ENCODE assay signal across 8 cellular contexts in the genomic region with DNA sequence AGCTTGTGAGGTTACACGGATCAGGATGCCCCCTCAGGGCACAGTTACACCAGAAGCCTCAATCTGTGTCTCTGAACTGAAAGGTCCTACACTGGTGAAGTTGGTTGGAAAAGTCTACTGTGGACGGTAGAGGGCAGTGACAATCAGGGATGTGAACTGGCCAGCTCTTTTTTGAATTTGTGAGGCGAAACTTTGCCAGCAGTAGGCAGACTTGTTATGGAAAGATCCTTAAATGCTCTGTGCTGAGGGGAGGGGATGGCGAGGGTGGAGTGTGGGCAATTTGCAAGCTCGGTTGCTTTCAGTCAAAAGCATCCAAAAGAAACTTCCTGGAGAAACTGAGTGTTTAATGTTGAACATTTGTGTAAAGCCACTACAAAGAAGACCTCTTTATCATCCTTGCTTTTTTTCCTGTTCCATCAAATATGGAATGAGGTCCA.
DNase-seq lines count a peak whose midpoint lies in the region; ATAC-seq, FAIRE-seq and TF ChIP-seq lines count a peak whose summit lies in the region.

No MANE protein-coding gene starts in this region.

- H3F3A ChIP-seq in PC-9 (ENCODE audit: insufficient read depth, low read depth) = no peaks in the 10 kb centered on the region

- H3K4me1 ChIP-seq in PC-9 (replicated peaks; ENCODE audit: insufficient read depth) (0 out of 2 replicates have a peak, but pooled peaks cover 4% of the 10 kb centered on the region), kidney (ENCODE audit: control insufficient read depth in 1 of 2, insufficient read depth in 1 of 2, low read depth in 1 of 2, low read length in 2 of 2) (no peaks in the 10 kb centered on the region)

- H3K27me3 ChIP-seq in PC-9 (ENCODE audit: insufficient read depth, low read depth) = no peaks in the 10 kb centered on the region

- H3K4me3 ChIP-seq in PC-9 (no peak overlapping the region), kidney (ENCODE audit: low read length in 2 of 2) (no peak overlapping the region)

- no peaks in the 10 kb centered on the region for H3K9me2 ChIP-seq in PC-9 (ENCODE audit: insufficient read depth)

- no peaks in the 10 kb centered on the region for H3K36me3 ChIP-seq in PC-9 (ENCODE audit: low read depth)
- peaks cover 0 to 4% of the 10 kb centered on the region in 2 donors for H3K36me3 ChIP-seq in kidney (ENCODE audit: control insufficient read depth in 1 of 2, insufficient read depth in 2 of 2, low read length in 2 of 2)

- peak; percentile 70 for FAIRE-seq in kidney (lab: Jason Lieb, UNC)

- H4K20me1 ChIP-seq in PC-9 (ENCODE audit: insufficient read depth) = no peaks in the 10 kb centered on the region

- H3K4me2 ChIP-seq in PC-9 = no peak overlapping the region

- CTCF ChIA-PET in PC-9 (lab: Charles Lee) = interaction anchor here (0.6 to 2.5 kb wide), 11 partner anchors 11 to 698 kb away, joined by 3 to 22 read pairs (median 4); a partner anchor contains a TSS

- intact Hi-C loops in PC-9 (cut with micrococcal nuclease; ENCODE audit: unreplicated experiment) = loop anchor here (1.0 to 10.0 kb wide), 6 partner anchors 18 to 697 kb away; no protein-coding TSS in a partner anchor
- intact Hi-C loops in kidney (cut with DNase I) = loop anchor here (10.0 kb wide), 2 partner anchors 103 to 217 kb away; no protein-coding TSS in a partner anchor

- H3K27ac ChIP-seq in PC-9 (no peak overlapping the region), kidney (ENCODE audit: low read depth in 2 of 2, low read length in 2 of 2) (no peak overlapping the region), substantia nigra (ENCODE audit: low read depth, low read length, poor library complexity, severe bottlenecking) (no peak overlapping the region)

- DNase-seq in DMS153 treated with DMSO at 0.1 percent for 48 hours (lab: John Stamatoyannopoulos, UW; ENCODE audit: unreplicated experiment) (peak; percentile 27), HPDE6-E6E7 (ENCODE audit: extremely low spot score) (peak; percentile 83), PC-9 (peak; percentile 54 to 66), cerebellum (ENCODE audit: low spot score) (peak; percentile 69), kidney (no peak), substantia nigra (lab: John Stamatoyannopoulos, UW) (peak in 33 of 49 donors; percentile 6 to 74 (median 36)), NK-92 (lab: John Stamatoyannopoulos, UW; ENCODE audit: unreplicated experiment) (no peak)

- POLR2A ChIA-PET in PC-9 (lab: Charles Lee; ENCODE audit: unreplicated experiment) = interaction anchor here (0.6 kb wide), 1 partner anchor 289 kb away, joined by 3 read pairs; no protein-coding TSS in a partner anchor

- BruUV-seq in PC-9 (replicated peaks; lab: Mats Ljungman, UMichigan) = no TSS peak

- no peak overlapping the region for H2AFZ ChIP-seq in PC-9

- TF ChIP-seq CTCF in PC-9 (conservative IDR thresholded peaks at IDR 0.05) = peak; percentile 80
- peak; percentile 78 for TF ChIP-seq CTCF in kidney (IDR thresholded peaks at IDR 0.05; ENCODE audit: borderline replicate concordance, extremely low read depth, insufficient read depth)

- H3K9me3 ChIP-seq in PC-9 (ENCODE audit: insufficient read depth, low read depth) (no peaks in the 10 kb centered on the region), kidney (ENCODE audit: control insufficient read depth in 1 of 2, low read length in 2 of 2) (no peaks in the 10 kb centered on the region)

- no peak for ATAC-seq in HG03565 (IDR thresholded peaks at IDR 0.05; ENCODE audit: unreplicated experiment)

- no peaks in the 10 kb centered on the region for H3K79me2 ChIP-seq in PC-9 (ENCODE audit: low read depth)

- no peak overlapping the region for H3K9ac ChIP-seq in kidney (ENCODE audit: low read length in 2 of 2)

Comparison
In these comparisons a context has a peak if more than half of its experiments do, and no peak if none do; other contexts are left out.
1. DNase-seq: peak in DMS153 treated with DMSO at 0.1 percent for 48 hours (single experiment), HPDE6-E6E7 (single experiment), PC-9 (2 of 2), cerebellum (single experiment) and substantia nigra (33 of 49); none in kidney (single experiment) and NK-92 (single experiment).